Comparison of ENCODE assay signal across 32 cellular contexts in the genomic region with DNA sequence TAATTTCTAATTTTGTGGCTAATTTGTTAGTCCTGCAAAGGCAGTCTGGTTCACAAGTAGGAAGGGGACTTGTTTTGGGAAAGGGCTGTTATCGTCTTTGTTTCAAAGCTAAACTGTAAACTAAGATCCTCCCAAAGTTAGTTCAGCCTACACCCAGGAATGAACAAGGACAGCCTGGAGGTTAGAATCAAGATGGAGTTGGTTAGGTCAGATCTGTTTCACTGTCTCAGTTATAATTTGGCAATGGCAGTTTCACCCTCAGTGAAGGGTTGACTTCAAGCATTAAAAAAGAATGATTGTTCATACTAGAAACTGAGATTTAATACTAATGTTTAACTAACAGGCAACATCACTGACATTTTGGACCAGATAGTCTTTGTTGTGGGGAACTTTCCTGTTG.
"Had no signal": no experiment of that assay in that cellular context is flagged by ENCODE, and none has a peak within 500 bp of the region (broad histone marks: within the 10 kb centered on the region; RNA-seq: fewer than 3 reads in every experiment).

No MANE protein-coding gene starts in this region.

- H3K9me3 ChIP-seq: ascending aorta, breast epithelium, colonic mucosa, esophagus muscularis mucosa, gastrocnemius medialis, heart left ventricle had no signal

- H3K4me3 Mint-ChIP-seq: activated B cell treated with CpG ODN at 0.5 μM for 24 hours; activated CD4-positive, alpha-beta memory T cell treated with anti-CD3 and anti-CD28 coated beads, Interleukin-2, amount 10 ng/mL, durations not matched to agents 7 days and 5 days; activated CD4-positive, alpha-beta T cell treated with anti-CD3 and anti-CD28 coated beads, Interleukin-2, amount 10 ng/mL, durations not matched to agents 7 days and 5 days; activated naive CD4-positive, alpha-beta T cell treated with anti-CD3 and anti-CD28 coated beads, Interleukin-2, amount 10 ng/mL, durations not matched to agents 7 days and 5 days; activated naive CD8-positive, alpha-beta T cell treated with anti-CD3 and anti-CD28 coated beads, Interleukin-2, amount 10 ng/mL, durations not matched to agents 7 days and 5 days; activated T-cell treated with anti-CD3 and anti-CD28 coated beads, Interleukin-2, amount 50 U/mL, for 24 hours; activated T-cell treated with anti-CD3 and anti-CD28 coated beads, Interleukin-2, amount 50 U/mL, for 72 hours; brain; T-helper 1 cell treated with Interleukin-12 subunit alpha and Interleukin-12 subunit beta and Interleukin-4 antibody, amounts not matched to agents 30 μg/mL and 1 μg/mL, for 36 hours; T-helper 2 cell treated with Interferon-gamma antibody and Interleukin-4, amounts not matched to agents 5 μg/mL and 100 μg/mL, for 36 hours had no signal

- H3K36me3 ChIP-seq: ascending aorta, breast epithelium, cardiac muscle cell, colonic mucosa, esophagus muscularis mucosa, gastrocnemius medialis, heart left ventricle, WERI-Rb-1 had no signal

- H3K4me3 ChIP-seq: ascending aorta, breast epithelium, cardiac muscle cell, colonic mucosa, esophagus muscularis mucosa, gastrocnemius medialis, heart left ventricle had no signal

- H3K4me1 Mint-ChIP-seq: activated CD4-positive, alpha-beta T cell treated with anti-CD3 and anti-CD28 coated beads, Interleukin-2, amount 10 ng/mL, durations not matched to agents 7 days and 5 days; activated naive CD4-positive, alpha-beta T cell treated with anti-CD3 and anti-CD28 coated beads, Interleukin-2, amount 10 ng/mL, durations not matched to agents 7 days and 5 days had no signal

- H3K4me1 ChIP-seq: ascending aorta, breast epithelium, colonic mucosa, foreskin keratinocyte, gastrocnemius medialis had no signal

- H3K27ac Mint-ChIP-seq: activated B cell treated with CpG ODN at 0.5 μM for 24 hours; activated CD4-positive, alpha-beta memory T cell treated with anti-CD3 and anti-CD28 coated beads, Interleukin-2, amount 10 ng/mL, durations not matched to agents 7 days and 5 days; activated CD4-positive, alpha-beta T cell treated with anti-CD3 and anti-CD28 coated beads, Interleukin-2, amount 10 ng/mL, durations not matched to agents 7 days and 5 days; activated naive CD4-positive, alpha-beta T cell treated with anti-CD3 and anti-CD28 coated beads, Interleukin-2, amount 10 ng/mL, durations not matched to agents 7 days and 5 days; activated naive CD4-positive, alpha-beta T cell treated with anti-CD3 and anti-CD28 coated beads, Interleukin-2, amount 50 U/mL, for 72 hours; activated naive CD8-positive, alpha-beta T cell treated with anti-CD3 and anti-CD28 coated beads, Interleukin-2, amount 10 ng/mL, durations not matched to agents 7 days and 5 days; activated T-cell treated with anti-CD3 and anti-CD28 coated beads, Interleukin-2, amount 50 U/mL, for 24 hours; activated T-cell treated with anti-CD3 and anti-CD28 coated beads, Interleukin-2, amount 50 U/mL, for 72 hours; T-helper 1 cell treated with Interleukin-12 subunit alpha and Interleukin-12 subunit beta and Interleukin-4 antibody, amounts not matched to agents 30 μg/mL and 1 μg/mL, for 36 hours; T-helper 2 cell treated with Interferon-gamma antibody and Interleukin-4, amounts not matched to agents 5 μg/mL and 100 μg/mL, for 36 hours had no signal

- H3K9me3 Mint-ChIP-seq: activated B cell treated with CpG ODN at 0.5 μM for 24 hours; activated CD4-positive, alpha-beta memory T cell treated with anti-CD3 and anti-CD28 coated beads, Interleukin-2, amount 10 ng/mL, durations not matched to agents 7 days and 5 days; activated CD4-positive, alpha-beta T cell treated with anti-CD3 and anti-CD28 coated beads, Interleukin-2, amount 10 ng/mL, durations not matched to agents 7 days and 5 days; activated naive CD4-positive, alpha-beta T cell treated with anti-CD3 and anti-CD28 coated beads, Interleukin-2, amount 10 ng/mL, durations not matched to agents 7 days and 5 days; activated naive CD4-positive, alpha-beta T cell treated with anti-CD3 and anti-CD28 coated beads, Interleukin-2, amount 50 U/mL, for 72 hours; activated naive CD8-positive, alpha-beta T cell treated with anti-CD3 and anti-CD28 coated beads, Interleukin-2, amount 10 ng/mL, durations not matched to agents 7 days and 5 days; activated T-cell treated with anti-CD3 and anti-CD28 coated beads, Interleukin-2, amount 50 U/mL, for 24 hours; activated T-cell treated with anti-CD3 and anti-CD28 coated beads, Interleukin-2, amount 50 U/mL, for 72 hours; T-helper 1 cell treated with Interleukin-12 subunit alpha and Interleukin-12 subunit beta and Interleukin-4 antibody, amounts not matched to agents 30 μg/mL and 1 μg/mL, for 36 hours; T-helper 2 cell treated with Interferon-gamma antibody and Interleukin-4, amounts not matched to agents 5 μg/mL and 100 μg/mL, for 36 hours had no signal

- ATAC-seq: activated CD4-positive, CD25-positive, alpha-beta regulatory T cell treated with anti-CD3 and anti-CD28 coated beads, Interleukin-2, amount 50 U/mL, for 24 hours; activated naive CD4-positive, alpha-beta T cell treated with anti-CD3 and anti-CD28 coated beads, Interleukin-2, amount 50 U/mL, for 72 hours; activated T-cell treated with anti-CD3 and anti-CD28 coated beads, Interleukin-2, amount 50 U/mL, for 72 hours; foreskin keratinocyte; gastrocnemius medialis; heart left ventricle had no signal

- DNase-seq: activated B cell treated with CpG ODN at 0.5 μM for 24 hours; activated CD4-positive, alpha-beta memory T cell treated with anti-CD3 and anti-CD28 coated beads, Interleukin-2, amount 10 ng/mL, durations not matched to agents 7 days and 5 days; activated CD4-positive, alpha-beta T cell treated with anti-CD3 and anti-CD28 coated beads, Interleukin-2, amount 10 ng/mL, durations not matched to agents 7 days and 5 days; activated CD4-positive, alpha-beta T cell treated with anti-CD3 and anti-CD28 coated beads, Interleukin-2, amount 50 U/mL, for 4 hours; activated CD8-positive, alpha-beta memory T cell treated with anti-CD3 and anti-CD28 coated beads, Interleukin-2, amount 50 U/mL, for 48 hours; activated gamma-delta T cell; activated naive CD4-positive, alpha-beta T cell; activated naive CD4-positive, alpha-beta T cell treated with anti-CD3 and anti-CD28 coated beads, Interleukin-2, amount 10 ng/mL, durations not matched to agents 7 days and 5 days; activated naive CD8-positive, alpha-beta T cell treated with anti-CD3 and anti-CD28 coated beads, Interleukin-2, amount 10 ng/mL, durations not matched to agents 7 days and 5 days; activated T-cell treated with anti-CD3 and anti-CD28 coated beads for 4 hours; activated T-cell treated with anti-CD3 and anti-CD28 coated beads, Interleukin-2, amount 50 U/mL, for 24 hours; activated T-cell treated with anti-CD3 and anti-CD28 coated beads, Interleukin-2, amount 50 U/mL, for 72 hours; central memory CD4-positive, alpha-beta T cell; cerebellar nuclear complex; colonic mucosa; effector CD8-positive, alpha-beta T cell; erythroblast; foreskin keratinocyte; gastrocnemius medialis; glutamatergic neuron; heart left ventricle; T1000; WERI-Rb-1 had no signal

- H3K27ac ChIP-seq: ascending aorta, breast epithelium, cardiac muscle cell, colonic mucosa, esophagus muscularis mucosa, foreskin keratinocyte, gastrocnemius medialis, heart left ventricle, WERI-Rb-1 had no signal

- H3K36me3 Mint-ChIP-seq: activated naive CD4-positive, alpha-beta T cell treated with anti-CD3 and anti-CD28 coated beads, Interleukin-2, amount 10 ng/mL, durations not matched to agents 7 days and 5 days; activated naive CD4-positive, alpha-beta T cell treated with anti-CD3 and anti-CD28 coated beads, Interleukin-2, amount 50 U/mL, for 72 hours; activated naive CD8-positive, alpha-beta T cell treated with anti-CD3 and anti-CD28 coated beads, Interleukin-2, amount 10 ng/mL, durations not matched to agents 7 days and 5 days; brain had no signal

- H3K27me3 ChIP-seq: ascending aorta, breast epithelium, cardiac muscle cell, colonic mucosa, esophagus muscularis mucosa, gastrocnemius medialis, heart left ventricle had no signal
